Comparison of ENCODE assay signal across 12 cellular contexts in the genomic region with DNA sequence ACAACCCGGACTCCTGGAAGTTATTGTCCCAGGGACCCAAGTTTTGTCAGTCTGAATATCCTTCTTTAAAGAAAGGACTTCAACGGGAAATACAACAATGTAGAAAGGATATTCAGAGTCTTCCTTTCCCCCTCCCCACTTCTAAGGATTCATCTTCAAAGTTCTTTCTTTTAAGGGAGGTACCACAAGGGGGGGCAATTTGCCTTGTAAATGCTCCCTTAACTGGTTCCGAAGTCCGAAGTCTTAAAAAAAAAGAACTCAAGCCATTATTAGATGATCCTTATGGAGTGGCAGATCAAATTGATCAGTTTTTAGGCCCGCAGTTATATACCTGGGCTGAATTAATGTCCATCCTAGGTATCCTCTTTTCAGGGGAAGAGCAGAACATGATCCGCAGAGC. TPM values are rescaled to one million over a fixed set of nuclear protein-coding genes. Genes with fewer than 3 reads are reported as not detected.
A peak's percentile ranks its signal among the peaks of the same experiment; 100 is the strongest.
DNase-seq lines count a peak whose midpoint lies in the region; ATAC-seq and TF ChIP-seq lines count a peak whose summit lies in the region.
"Had no signal": no experiment of that assay in that cellular context is flagged by ENCODE, and none has a peak within 500 bp of the region (broad histone marks: within the 10 kb centered on the region; RNA-seq: fewer than 3 reads in every experiment).

No MANE protein-coding gene starts in this region.

- no peak overlapping the region for H3K4me3 Mint-ChIP-seq in Caco-2 (ENCODE audit: unreplicated experiment)
- H3K4me3 Mint-ChIP-seq in activated CD8-positive, alpha-beta T cell treated with anti-CD3 and anti-CD28 coated beads for 36 hours = no peak overlapping the region
- H3K4me3 Mint-ChIP-seq: activated naive CD4-positive, alpha-beta T cell treated with anti-CD3 and anti-CD28 coated beads for 36 hours had no signal

- no peak overlapping the region for H2AFZ ChIP-seq in Karpas-422 (ENCODE audit: low read length)

- in situ Hi-C loops in KBM-7 (cut with MboI; ENCODE audit: low pct_unique_long_range_greater_than_20kb, low sequenced_read_pairs) = no loop called here

- no peak overlapping the region for H4K8ac ChIP-seq in mesendoderm (ENCODE audit: low read depth, low read length)

- H2BK5ac ChIP-seq in mesendoderm (ENCODE audit: low read length) = no peak overlapping the region

- no CpG with 5 or more reads among the region's 6 CpGs for WGBS in mesendoderm (ENCODE audit: extremely low coverage, insufficient coverage, low lambda C conversion rate)

- H3K4me3 ChIP-seq in Caco-2 (ENCODE audit: low read depth, low read length) = no peak overlapping the region
- H3K4me3 ChIP-seq in cardiac fibroblast (replicated peaks in 1 of 2; ENCODE audit: low read depth in 2 of 2, low read length in 2 of 2) = no peak overlapping the region
- no peak overlapping the region for H3K4me3 ChIP-seq in mesendoderm (ENCODE audit: low read length)
- H3K4me3 ChIP-seq in Karpas-422 (ENCODE audit: low read length) = no peak overlapping the region
- H3K4me3 ChIP-seq: stomach had no signal

- no peaks in the 10 kb centered on the region for H3K27me3 ChIP-seq in Caco-2 (replicated peaks; ENCODE audit: control insufficient read depth, insufficient read depth, low read length)
- H3K27me3 ChIP-seq in mesendoderm (ENCODE audit: insufficient read depth, low read length, poor library complexity) = no peaks in the 10 kb centered on the region
- H3K27me3 ChIP-seq in Karpas-422 (ENCODE audit: low read length) = no peaks in the 10 kb centered on the region

- peaks cover 37% of the 10 kb centered on the region for H3K9me3 Mint-ChIP-seq in Caco-2 (ENCODE audit: unreplicated experiment)
- peaks cover 19% of the 10 kb centered on the region for H3K9me3 Mint-ChIP-seq in activated CD8-positive, alpha-beta T cell treated with anti-CD3 and anti-CD28 coated beads for 36 hours

- H2BK120ac ChIP-seq in mesendoderm (ENCODE audit: low read depth, low read length) = no peak overlapping the region

- no TSS peak for BruUV-seq in Caco-2 (replicated peaks; lab: Mats Ljungman, UMichigan)

- H4K5ac ChIP-seq in mesendoderm (ENCODE audit: low read length) = no peak overlapping the region

- intact Hi-C loops in Caco-2 (cut with micrococcal nuclease; ENCODE audit: unreplicated experiment) = loop anchor here (1.0 kb wide), 1 partner anchor 89 kb away; no protein-coding TSS in a partner anchor
- intact Hi-C loops in activated CD8-positive, alpha-beta T cell treated with anti-CD3 and anti-CD28 coated beads for 36 hours (cut with micrococcal nuclease) = no loop called here

- H3K27me3 Mint-ChIP-seq in Caco-2 (ENCODE audit: insufficient read depth, unreplicated experiment) = no peaks in the 10 kb centered on the region
- H3K27me3 Mint-ChIP-seq in activated CD8-positive, alpha-beta T cell treated with anti-CD3 and anti-CD28 coated beads for 36 hours = peaks cover 3% of the 10 kb centered on the region

- H3K9me2 ChIP-seq in Karpas-422 (replicated peaks; ENCODE audit: insufficient read depth, low read length) = no peaks in the 10 kb centered on the region

- no peak overlapping the region for H3K23ac ChIP-seq in mesendoderm (ENCODE audit: low read length)

- TF ChIP-seq CTCF in Caco-2 (IDR thresholded peaks at IDR 0.05; ENCODE audit: insufficient read depth in 1 of 2, low read depth in 1 of 2, low read length in 1 of 2, severe bottlenecking in 1 of 2, unreplicated experiment in 1 of 2) (peak; percentile 2 to 27), cardiac fibroblast (IDR thresholded peaks at IDR 0.05; ENCODE audit: low read depth, low read length) (peak; percentile 24)
- no peak for TF ChIP-seq CTCF in activated CD8-positive, alpha-beta T cell treated with anti-CD3 and anti-CD28 coated beads for 36 hours (IDR thresholded peaks at IDR 0.05)

- no peak overlapping the region for H3K18ac ChIP-seq in mesendoderm (ENCODE audit: low read length)

- H3K27ac ChIP-seq in mesendoderm (ENCODE audit: low read depth, low read length) (no peak overlapping the region), Karpas-422 (ENCODE audit: low read length) (no peak overlapping the region)
- H3K27ac ChIP-seq: epithelial cell of prostate, stomach had no signal

- no peaks in the 10 kb centered on the region for H3K4me1 Mint-ChIP-seq in Caco-2 (ENCODE audit: low read depth, unreplicated experiment)
- H3K4me1 Mint-ChIP-seq in activated CD8-positive, alpha-beta T cell treated with anti-CD3 and anti-CD28 coated beads for 36 hours (ENCODE audit: low read depth) = no peaks in the 10 kb centered on the region

- CTCF ChIA-PET in Caco-2 (lab: Charles Lee) = interaction anchor here (2.0 kb wide), 1 partner anchor 89 kb away, joined by 10 read pairs; no protein-coding TSS in a partner anchor
- CTCF ChIA-PET in activated CD8-positive, alpha-beta T cell treated with anti-CD3 and anti-CD28 coated beads for 36 hours (lab: Charles Lee) = interaction anchor here (1.4 kb wide), 1 partner anchor 42 kb away, joined by 3 read pairs; no protein-coding TSS in a partner anchor

- H3K79me2 ChIP-seq in mesendoderm (ENCODE audit: control insufficient read depth, insufficient read depth, low read length) (no peaks in the 10 kb centered on the region), Karpas-422 (ENCODE audit: low read length) (no peaks in the 10 kb centered on the region)

- peaks cover 15% of the 10 kb centered on the region for H3K9me3 ChIP-seq in Caco-2
- peaks cover 17% of the 10 kb centered on the region for H3K9me3 ChIP-seq in Karpas-422 (ENCODE audit: low read length)

- POLR2A ChIA-PET in Caco-2 (lab: Charles Lee) = no interaction called here
- POLR2A ChIA-PET in activated CD8-positive, alpha-beta T cell treated with anti-CD3 and anti-CD28 coated beads for 36 hours (lab: Charles Lee) = no interaction called here

- H3K4ac ChIP-seq in mesendoderm (ENCODE audit: low read depth, low read length) = no peak overlapping the region

- peak in 1 of 2 experiments; percentile 13 for DNase-seq in Caco-2
- DNase-seq in KBM-7 = peak; percentile 27
- peak; percentile 45 to 64 for DNase-seq in cardiac fibroblast (ENCODE audit: low read depth in 2 of 2)
- DNase-seq in mesendoderm = peak; percentile 76
- DNase-seq in activated CD8-positive, alpha-beta T cell treated with anti-CD3 and anti-CD28 coated beads for 36 hours = no peak
- no peak for DNase-seq in NCI-H524 treated with DMSO at 0.1 percent for 48 hours (lab: John Stamatoyannopoulos, UW)
- no peak for DNase-seq in Karpas-422
- no peak for DNase-seq in NCI-H774 (lab: John Stamatoyannopoulos, UW)
- DNase-seq: activated CD4-positive, alpha-beta T cell treated with anti-CD3 and anti-CD28 coated beads for 48 hours; activated naive CD4-positive, alpha-beta T cell treated with anti-CD3 and anti-CD28 coated beads for 36 hours; stomach had no signal

- no peak overlapping the region for H3K27ac Mint-ChIP-seq in Caco-2 (ENCODE audit: unreplicated experiment)
- H3K27ac Mint-ChIP-seq in activated CD8-positive, alpha-beta T cell treated with anti-CD3 and anti-CD28 coated beads for 36 hours = no peak overlapping the region
- H3K27ac Mint-ChIP-seq: activated naive CD4-positive, alpha-beta T cell treated with anti-CD3 and anti-CD28 coated beads for 36 hours had no signal

- no peaks in the 10 kb centered on the region for H4K20me1 ChIP-seq in Karpas-422 (ENCODE audit: insufficient read depth, low read depth, low read length)

- no peak for ATAC-seq in activated CD8-positive, alpha-beta T cell treated with anti-CD3 and anti-CD28 coated beads for 36 hours

- no peaks in the 10 kb centered on the region for H3K79me1 ChIP-seq in mesendoderm (ENCODE audit: low read length)

- no peaks in the 10 kb centered on the region for H3K4me1 ChIP-seq in Caco-2
- H3K4me1 ChIP-seq in mesendoderm (ENCODE audit: control insufficient read depth, low read depth, low read length) = no peaks in the 10 kb centered on the region
- H3K4me1 ChIP-seq in Karpas-422 (ENCODE audit: low read length) = no peaks in the 10 kb centered on the region
- H3K4me1 ChIP-seq: stomach had no signal

- no peak overlapping the region for H2AK5ac ChIP-seq in mesendoderm (ENCODE audit: low read length)

- no peaks in the 10 kb centered on the region for H3K36me3 ChIP-seq in Caco-2 (ENCODE audit: control insufficient read depth, insufficient read depth, low read length)
- H3K36me3 ChIP-seq in mesendoderm (ENCODE audit: control insufficient read depth, insufficient read depth, low read length) = no peaks in the 10 kb centered on the region
- H3K36me3 ChIP-seq in Karpas-422 (ENCODE audit: insufficient read depth, low read length) = no peaks in the 10 kb centered on the region
- H3K36me3 ChIP-seq: stomach had no signal

- no peak overlapping the region for H3K56ac ChIP-seq in mesendoderm (ENCODE audit: low read length)

- no peaks in the 10 kb centered on the region for H3K36me3 Mint-ChIP-seq in Caco-2 (ENCODE audit: insufficient read depth, unreplicated experiment)
- H3K36me3 Mint-ChIP-seq in activated CD8-positive, alpha-beta T cell treated with anti-CD3 and anti-CD28 coated beads for 36 hours (ENCODE audit: low read depth) = no peaks in the 10 kb centered on the region

- H3K9ac ChIP-seq in mesendoderm (ENCODE audit: low read length) (no peak overlapping the region), Karpas-422 (ENCODE audit: low read length) (no peak overlapping the region)

- no peak overlapping the region for H3K4me2 ChIP-seq in mesendoderm (ENCODE audit: low read length)
- H3K4me2 ChIP-seq in Karpas-422 (ENCODE audit: low read depth, low read length, poor library complexity, severe bottlenecking) = no peak overlapping the region

- H2BK15ac ChIP-seq in mesendoderm (replicated peaks; ENCODE audit: low read depth) = no peak overlapping the region

RNA-seq across cellular contexts. Expression of a gene that starts 47.0 kb away (rescaled TPM):
- 29.5 and 30.0 TPM in 2 replicates for total RNA-seq in Caco-2 (2022)
- polyA plus RNA-seq in mesendoderm (2013, experiment 1 of 2) = 17.7 TPM
- 17.0 TPM for polyA plus RNA-seq in mesendoderm (2013, experiment 2 of 2)
- under 1 TPM in 1 of 2 experiments, not detected in 1; 0.16 TPM for total RNA-seq in activated CD8-positive, alpha-beta T cell treated with anti-CD3 and anti-CD28 coated beads for 36 hours
- total RNA-seq in Karpas-422 (2014; rRNA removed; shearing (Covaris generic); ENCODE audit: low replicate concordance) = 2.7 and 3.2 TPM in 2 replicates

Comparison
In these comparisons a context has a peak if more than half of its experiments do, and no peak if none do; other contexts are left out.
1. DNase-seq: peak in KBM-7 (single experiment), cardiac fibroblast (2 of 2) and mesendoderm (single experiment); none in activated CD8-positive, alpha-beta T cell treated with anti-CD3 and anti-CD28 coated beads for 36 hours (single experiment), NCI-H524 treated with DMSO at 0.1 percent for 48 hours (single experiment), Karpas-422 (single experiment) and NCI-H774 (single experiment).